Comparison of ENCODE assay signal across 1 cellular context in the genomic region with DNA sequence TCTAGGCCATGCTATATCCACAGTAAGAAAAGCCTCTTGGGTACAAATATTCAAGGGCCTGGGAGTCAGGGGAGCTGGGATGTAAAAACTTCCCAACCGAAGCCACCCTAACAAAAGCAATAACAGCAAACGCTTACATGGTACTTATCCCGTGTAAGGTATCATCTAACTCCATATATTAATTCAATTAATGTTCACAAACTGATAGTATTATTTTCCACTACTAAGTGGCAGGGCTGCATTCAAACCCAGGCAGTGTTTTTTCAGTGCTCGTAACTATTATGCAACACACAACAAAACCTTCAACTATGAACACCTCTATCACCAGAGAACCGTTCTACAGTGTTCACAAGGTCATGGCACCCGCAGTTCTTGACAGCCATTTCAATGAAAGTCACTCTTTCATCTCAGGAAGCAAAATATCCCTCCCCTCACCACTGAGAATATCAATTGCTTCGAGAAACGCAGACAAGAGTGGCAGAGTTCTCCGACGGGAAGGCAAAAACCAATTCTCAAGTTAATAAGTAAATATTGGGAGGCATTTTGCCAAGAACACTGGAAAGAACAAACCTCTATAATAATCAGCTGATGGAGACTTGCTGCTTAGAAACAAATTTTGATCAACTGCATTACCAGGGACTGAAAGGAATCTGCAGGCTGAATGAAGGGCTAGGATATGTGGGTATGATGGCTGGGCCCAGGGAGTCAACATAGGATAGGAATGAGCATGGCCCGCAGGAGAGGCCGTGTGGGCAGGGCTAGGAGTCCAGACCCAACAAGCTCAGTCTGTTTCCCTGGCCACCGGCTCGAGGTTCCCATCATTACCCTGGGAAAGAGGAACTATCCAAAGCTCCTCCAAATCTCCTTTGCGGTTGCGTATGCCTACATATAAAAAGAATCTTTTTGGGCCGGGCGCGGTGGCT.
TF ChIP-seq lines count a peak whose summit lies in the region.

No MANE protein-coding gene starts in this region.

TF ChIP-seq in HepG2, 621 proteins besides CTCF, POLR2A, EP300 and RAD21 (continued from another document and continues in another):
- TF ChIP-seq, protein P1, sequence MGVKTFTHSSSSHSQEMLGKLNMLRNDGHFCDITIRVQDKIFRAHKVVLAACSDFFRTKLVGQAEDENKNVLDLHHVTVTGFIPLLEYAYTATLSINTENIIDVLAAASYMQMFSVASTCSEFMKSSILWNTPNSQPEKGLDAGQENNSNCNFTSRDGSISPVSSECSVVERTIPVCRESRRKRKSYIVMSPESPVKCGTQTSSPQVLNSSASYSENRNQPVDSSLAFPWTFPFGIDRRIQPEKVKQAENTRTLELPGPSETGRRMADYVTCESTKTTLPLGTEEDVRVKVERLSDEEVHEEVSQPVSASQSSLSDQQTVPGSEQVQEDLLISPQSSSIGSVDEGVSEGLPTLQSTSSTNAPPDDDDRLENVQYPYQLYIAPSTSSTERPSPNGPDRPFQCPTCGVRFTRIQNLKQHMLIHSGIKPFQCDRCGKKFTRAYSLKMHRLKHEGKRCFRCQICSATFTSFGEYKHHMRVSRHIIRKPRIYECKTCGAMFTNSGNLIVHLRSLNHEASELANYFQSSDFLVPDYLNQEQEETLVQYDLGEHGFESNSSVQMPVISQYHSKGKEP (CRISPR knock-in tag; IDR thresholded peaks at IDR 0.05), result no peak
- peak; percentile 57; the same call in 1 of the 2 replicates for TF ChIP-seq FOXO1 (CRISPR knock-in tag; IDR thresholded peaks at IDR 0.05)
- TF ChIP-seq CHD4 (IDR thresholded peaks at IDR 0.05; ENCODE audit: borderline replicate concordance, low read length), result peak; percentile 64; the same call in 1 of the 2 replicates
- TF ChIP-seq HDAC2 (CRISPR knock-in tag; IDR thresholded peaks at IDR 0.05), result peak; percentile 74
- no peak for TF ChIP-seq TCF12 (IDR thresholded peaks at IDR 0.05)
- 0 out of 2 replicates have a peak, but pooled peaks have one; percentile 33 for TF ChIP-seq TCF12 (CRISPR knock-in tag; IDR thresholded peaks at IDR 0.05)
- peak; percentile 75; the same call in 1 of the 2 replicates for TF ChIP-seq IRF2 (CRISPR knock-in tag; IDR thresholded peaks at IDR 0.05)
- no peak for TF ChIP-seq PAF1 (CRISPR knock-in tag; IDR thresholded peaks at IDR 0.05)
- TF ChIP-seq SAFB2 (CRISPR knock-in tag; IDR thresholded peaks at IDR 0.05; ENCODE audit: borderline replicate concordance, low read depth), result no peak; the same call in 1 of the 2 replicates
- TF ChIP-seq PAWR (CRISPR knock-in tag; IDR thresholded peaks at IDR 0.05; ENCODE audit: borderline replicate concordance), result no peak
- TF ChIP-seq, protein P2, sequence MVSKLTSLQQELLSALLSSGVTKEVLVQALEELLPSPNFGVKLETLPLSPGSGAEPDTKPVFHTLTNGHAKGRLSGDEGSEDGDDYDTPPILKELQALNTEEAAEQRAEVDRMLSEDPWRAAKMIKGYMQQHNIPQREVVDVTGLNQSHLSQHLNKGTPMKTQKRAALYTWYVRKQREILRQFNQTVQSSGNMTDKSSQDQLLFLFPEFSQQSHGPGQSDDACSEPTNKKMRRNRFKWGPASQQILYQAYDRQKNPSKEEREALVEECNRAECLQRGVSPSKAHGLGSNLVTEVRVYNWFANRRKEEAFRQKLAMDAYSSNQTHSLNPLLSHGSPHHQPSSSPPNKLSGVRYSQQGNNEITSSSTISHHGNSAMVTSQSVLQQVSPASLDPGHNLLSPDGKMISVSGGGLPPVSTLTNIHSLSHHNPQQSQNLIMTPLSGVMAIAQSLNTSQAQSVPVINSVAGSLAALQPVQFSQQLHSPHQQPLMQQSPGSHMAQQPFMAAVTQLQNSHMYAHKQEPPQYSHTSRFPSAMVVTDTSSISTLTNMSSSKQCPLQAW (CRISPR knock-in tag; IDR thresholded peaks at IDR 0.05), result peak; percentile 84
- TF ChIP-seq, protein P3, sequence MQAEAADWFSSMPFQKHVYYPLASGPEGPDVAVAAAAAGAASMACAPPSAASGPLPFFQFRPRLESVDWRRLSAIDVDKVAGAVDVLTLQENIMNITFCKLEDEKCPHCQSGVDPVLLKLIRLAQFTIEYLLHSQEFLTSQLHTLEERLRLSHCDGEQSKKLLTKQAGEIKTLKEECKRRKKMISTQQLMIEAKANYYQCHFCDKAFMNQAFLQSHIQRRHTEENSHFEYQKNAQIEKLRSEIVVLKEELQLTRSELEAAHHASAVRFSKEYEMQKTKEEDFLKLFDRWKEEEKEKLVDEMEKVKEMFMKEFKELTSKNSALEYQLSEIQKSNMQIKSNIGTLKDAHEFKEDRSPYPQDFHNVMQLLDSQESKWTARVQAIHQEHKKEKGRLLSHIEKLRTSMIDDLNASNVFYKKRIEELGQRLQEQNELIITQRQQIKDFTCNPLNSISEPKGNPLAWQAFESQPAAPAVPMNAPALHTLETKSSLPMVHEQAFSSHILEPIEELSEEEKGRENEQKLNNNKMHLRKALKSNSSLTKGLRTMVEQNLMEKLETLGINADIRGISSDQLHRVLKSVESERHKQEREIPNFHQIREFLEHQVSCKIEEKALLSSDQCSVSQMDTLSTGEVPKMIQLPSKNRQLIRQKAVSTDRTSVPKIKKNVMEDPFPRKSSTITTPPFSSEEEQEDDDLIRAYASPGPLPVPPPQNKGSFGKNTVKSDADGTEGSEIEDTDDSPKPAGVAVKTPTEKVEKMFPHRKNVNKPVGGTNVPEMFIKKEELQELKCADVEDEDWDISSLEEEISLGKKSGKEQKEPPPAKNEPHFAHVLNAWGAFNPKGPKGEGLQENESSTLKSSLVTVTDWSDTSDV (CRISPR knock-in tag; IDR thresholded peaks at IDR 0.05), result no peak
- peak; percentile 83 for TF ChIP-seq SP5 (CRISPR knock-in tag; IDR thresholded peaks at IDR 0.05; ENCODE audit: borderline replicate concordance, low read depth)
- no peak for TF ChIP-seq ZNF558 (CRISPR knock-in tag; IDR thresholded peaks at IDR 0.05; ENCODE audit: borderline replicate concordance)
- no peak for TF ChIP-seq ZFP36L1 (CRISPR knock-in tag; IDR thresholded peaks at IDR 0.05)
- no peak for TF ChIP-seq JDP2 (CRISPR knock-in tag; IDR thresholded peaks at IDR 0.05; ENCODE audit: borderline replicate concordance)
- TF ChIP-seq SMARCC2 (IDR thresholded peaks at IDR 0.05), result no peak
- TF ChIP-seq ZNF614 (CRISPR knock-in tag; IDR thresholded peaks at IDR 0.05; ENCODE audit: borderline replicate concordance), result peak; percentile 84
- TF ChIP-seq LCORL (IDR thresholded peaks at IDR 0.05), result no peak
- peak; percentile 46; the same call in 1 of the 2 replicates for TF ChIP-seq LCORL (CRISPR knock-in tag; IDR thresholded peaks at IDR 0.05)
- TF ChIP-seq SALL2 (CRISPR knock-in tag; IDR thresholded peaks at IDR 0.05), result no peak
- TF ChIP-seq SSRP1 (CRISPR knock-in tag; IDR thresholded peaks at IDR 0.05), result no peak
- no peak for TF ChIP-seq FOXA1 (IDR thresholded peaks at IDR 0.05)
- TF ChIP-seq FOXA1 (CRISPR knock-in tag; IDR thresholded peaks at IDR 0.05), result peak; percentile 26; the same call in 1 of the 2 replicates
- TF ChIP-seq, protein P4, sequence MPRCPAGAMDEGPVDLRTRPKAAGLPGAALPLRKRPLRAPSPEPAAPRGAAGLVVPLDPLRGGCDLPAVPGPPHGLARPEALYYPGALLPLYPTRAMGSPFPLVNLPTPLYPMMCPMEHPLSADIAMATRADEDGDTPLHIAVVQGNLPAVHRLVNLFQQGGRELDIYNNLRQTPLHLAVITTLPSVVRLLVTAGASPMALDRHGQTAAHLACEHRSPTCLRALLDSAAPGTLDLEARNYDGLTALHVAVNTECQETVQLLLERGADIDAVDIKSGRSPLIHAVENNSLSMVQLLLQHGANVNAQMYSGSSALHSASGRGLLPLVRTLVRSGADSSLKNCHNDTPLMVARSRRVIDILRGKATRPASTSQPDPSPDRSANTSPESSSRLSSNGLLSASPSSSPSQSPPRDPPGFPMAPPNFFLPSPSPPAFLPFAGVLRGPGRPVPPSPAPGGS (CRISPR knock-in tag; IDR thresholded peaks at IDR 0.05), result 0 out of 2 replicates have a peak, but pooled peaks have one; percentile 59
- peak; percentile 69 for TF ChIP-seq SALL1 (CRISPR knock-in tag; IDR thresholded peaks at IDR 0.05)
- TF ChIP-seq DPF2 (CRISPR knock-in tag; IDR thresholded peaks at IDR 0.05; ENCODE audit: borderline replicate concordance, low read depth), result 0 out of 2 replicates have a peak, but pooled peaks have one; percentile 29
- 0 out of 2 replicates have a peak, but pooled peaks have one; percentile 47 for TF ChIP-seq ARNTL (CRISPR knock-in tag; IDR thresholded peaks at IDR 0.05)
- peak; percentile 33; the same call in 1 of the 2 replicates for TF ChIP-seq ZNF747 (CRISPR knock-in tag; IDR thresholded peaks at IDR 0.05; ENCODE audit: borderline replicate concordance)
- TF ChIP-seq FOSL2 (CRISPR knock-in tag; IDR thresholded peaks at IDR 0.05), result peak; percentile 63
- peak; percentile 88 for TF ChIP-seq NR2F6 (IDR thresholded peaks at IDR 0.05)
- TF ChIP-seq NR2F6 (CRISPR knock-in tag; IDR thresholded peaks at IDR 0.05), result peak; percentile 90
- TF ChIP-seq ZNF331 (CRISPR knock-in tag; IDR thresholded peaks at IDR 0.05), result peak; percentile 72
- TF ChIP-seq, protein P5, sequence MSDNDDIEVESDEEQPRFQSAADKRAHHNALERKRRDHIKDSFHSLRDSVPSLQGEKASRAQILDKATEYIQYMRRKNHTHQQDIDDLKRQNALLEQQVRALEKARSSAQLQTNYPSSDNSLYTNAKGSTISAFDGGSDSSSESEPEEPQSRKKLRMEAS (IDR thresholded peaks at IDR 0.05), result peak; percentile 19; the same call in 1 of the 2 replicates
- TF ChIP-seq SAP130 (CRISPR knock-in tag; IDR thresholded peaks at IDR 0.05; ENCODE audit: low read depth), result peak; percentile 74
- TF ChIP-seq ELF3 (CRISPR knock-in tag; IDR thresholded peaks at IDR 0.05), result peak; percentile 59
- peak; percentile 94 for TF ChIP-seq BCL6 (CRISPR knock-in tag; IDR thresholded peaks at IDR 0.05)
- TF ChIP-seq, protein P6, sequence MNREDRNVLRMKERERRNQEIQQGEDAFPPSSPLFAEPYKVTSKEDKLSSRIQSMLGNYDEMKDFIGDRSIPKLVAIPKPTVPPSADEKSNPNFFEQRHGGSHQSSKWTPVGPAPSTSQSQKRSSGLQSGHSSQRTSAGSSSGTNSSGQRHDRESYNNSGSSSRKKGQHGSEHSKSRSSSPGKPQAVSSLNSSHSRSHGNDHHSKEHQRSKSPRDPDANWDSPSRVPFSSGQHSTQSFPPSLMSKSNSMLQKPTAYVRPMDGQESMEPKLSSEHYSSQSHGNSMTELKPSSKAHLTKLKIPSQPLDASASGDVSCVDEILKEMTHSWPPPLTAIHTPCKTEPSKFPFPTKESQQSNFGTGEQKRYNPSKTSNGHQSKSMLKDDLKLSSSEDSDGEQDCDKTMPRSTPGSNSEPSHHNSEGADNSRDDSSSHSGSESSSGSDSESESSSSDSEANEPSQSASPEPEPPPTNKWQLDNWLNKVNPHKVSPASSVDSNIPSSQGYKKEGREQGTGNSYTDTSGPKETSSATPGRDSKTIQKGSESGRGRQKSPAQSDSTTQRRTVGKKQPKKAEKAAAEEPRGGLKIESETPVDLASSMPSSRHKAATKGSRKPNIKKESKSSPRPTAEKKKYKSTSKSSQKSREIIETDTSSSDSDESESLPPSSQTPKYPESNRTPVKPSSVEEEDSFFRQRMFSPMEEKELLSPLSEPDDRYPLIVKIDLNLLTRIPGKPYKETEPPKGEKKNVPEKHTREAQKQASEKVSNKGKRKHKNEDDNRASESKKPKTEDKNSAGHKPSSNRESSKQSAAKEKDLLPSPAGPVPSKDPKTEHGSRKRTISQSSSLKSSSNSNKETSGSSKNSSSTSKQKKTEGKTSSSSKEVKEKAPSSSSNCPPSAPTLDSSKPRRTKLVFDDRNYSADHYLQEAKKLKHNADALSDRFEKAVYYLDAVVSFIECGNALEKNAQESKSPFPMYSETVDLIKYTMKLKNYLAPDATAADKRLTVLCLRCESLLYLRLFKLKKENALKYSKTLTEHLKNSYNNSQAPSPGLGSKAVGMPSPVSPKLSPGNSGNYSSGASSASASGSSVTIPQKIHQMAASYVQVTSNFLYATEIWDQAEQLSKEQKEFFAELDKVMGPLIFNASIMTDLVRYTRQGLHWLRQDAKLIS (CRISPR knock-in tag; IDR thresholded peaks at IDR 0.05), result 0 out of 2 replicates have a peak, but pooled peaks have one; percentile 44
- peak; percentile 70 for TF ChIP-seq RCOR2 (CRISPR knock-in tag; IDR thresholded peaks at IDR 0.05)
- no peak for TF ChIP-seq KAT2B (IDR thresholded peaks at IDR 0.05; ENCODE audit: borderline replicate concordance, low read depth, low read length)
- TF ChIP-seq HDAC1 (CRISPR knock-in tag; IDR thresholded peaks at IDR 0.05), result peak; percentile 24; the same call in 1 of the 2 replicates
- peak; percentile 49; the same call in 1 of the 2 replicates for TF ChIP-seq TGIF2 (CRISPR knock-in tag; IDR thresholded peaks at IDR 0.05)
- TF ChIP-seq MEF2D (CRISPR knock-in tag; IDR thresholded peaks at IDR 0.05), result peak; percentile 74; the same call in 1 of the 2 replicates
- peak; percentile 86 for TF ChIP-seq ESRRA (CRISPR knock-in tag; IDR thresholded peaks at IDR 0.05; ENCODE audit: low read depth)
- TF ChIP-seq, protein P7, sequence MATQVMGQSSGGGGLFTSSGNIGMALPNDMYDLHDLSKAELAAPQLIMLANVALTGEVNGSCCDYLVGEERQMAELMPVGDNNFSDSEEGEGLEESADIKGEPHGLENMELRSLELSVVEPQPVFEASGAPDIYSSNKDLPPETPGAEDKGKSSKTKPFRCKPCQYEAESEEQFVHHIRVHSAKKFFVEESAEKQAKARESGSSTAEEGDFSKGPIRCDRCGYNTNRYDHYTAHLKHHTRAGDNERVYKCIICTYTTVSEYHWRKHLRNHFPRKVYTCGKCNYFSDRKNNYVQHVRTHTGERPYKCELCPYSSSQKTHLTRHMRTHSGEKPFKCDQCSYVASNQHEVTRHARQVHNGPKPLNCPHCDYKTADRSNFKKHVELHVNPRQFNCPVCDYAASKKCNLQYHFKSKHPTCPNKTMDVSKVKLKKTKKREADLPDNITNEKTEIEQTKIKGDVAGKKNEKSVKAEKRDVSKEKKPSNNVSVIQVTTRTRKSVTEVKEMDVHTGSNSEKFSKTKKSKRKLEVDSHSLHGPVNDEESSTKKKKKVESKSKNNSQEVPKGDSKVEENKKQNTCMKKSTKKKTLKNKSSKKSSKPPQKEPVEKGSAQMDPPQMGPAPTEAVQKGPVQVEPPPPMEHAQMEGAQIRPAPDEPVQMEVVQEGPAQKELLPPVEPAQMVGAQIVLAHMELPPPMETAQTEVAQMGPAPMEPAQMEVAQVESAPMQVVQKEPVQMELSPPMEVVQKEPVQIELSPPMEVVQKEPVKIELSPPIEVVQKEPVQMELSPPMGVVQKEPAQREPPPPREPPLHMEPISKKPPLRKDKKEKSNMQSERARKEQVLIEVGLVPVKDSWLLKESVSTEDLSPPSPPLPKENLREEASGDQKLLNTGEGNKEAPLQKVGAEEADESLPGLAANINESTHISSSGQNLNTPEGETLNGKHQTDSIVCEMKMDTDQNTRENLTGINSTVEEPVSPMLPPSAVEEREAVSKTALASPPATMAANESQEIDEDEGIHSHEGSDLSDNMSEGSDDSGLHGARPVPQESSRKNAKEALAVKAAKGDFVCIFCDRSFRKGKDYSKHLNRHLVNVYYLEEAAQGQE (IDR thresholded peaks at IDR 0.05; ENCODE audit: borderline replicate concordance in 1 of 2, low read depth in 1 of 2, low read length in 2 of 2), result peak in 1 of 2 experiments; percentile 15; a peak in 1 of 4 replicates
- no peak for TF ChIP-seq ZNF850 (CRISPR knock-in tag; conservative IDR thresholded peaks at IDR 0.05)
